ENCODE assay signal across 16 cellular contexts in the genomic region with DNA sequence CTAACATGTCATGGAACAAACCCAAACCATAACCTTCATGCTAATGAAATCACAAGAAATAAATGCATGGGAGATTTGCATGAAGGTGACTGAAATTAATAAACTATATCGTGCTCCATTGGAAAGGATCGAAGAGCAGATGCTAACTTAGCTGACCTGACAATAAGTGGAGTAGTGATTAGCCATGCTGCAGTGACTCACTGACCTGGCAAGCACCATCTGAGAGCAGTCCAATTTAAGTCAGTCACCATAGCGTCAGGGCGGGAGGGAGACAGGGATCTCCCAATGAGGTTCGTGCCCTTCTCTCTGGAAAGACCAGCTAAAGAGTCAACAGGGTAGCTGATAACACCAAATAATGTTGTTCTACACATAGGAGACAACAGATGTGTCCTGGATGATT. TPM values are rescaled to one million over a fixed set of nuclear protein-coding genes. Genes with fewer than 3 reads are reported as not detected.
DNase-seq lines count a peak whose midpoint lies in the region; ATAC-seq and TF ChIP-seq lines count a peak whose summit lies in the region.
"Had no signal": no experiment of that assay in that cellular context is flagged by ENCODE, and none has a peak within 500 bp of the region (broad histone marks: within the 10 kb centered on the region; RNA-seq: fewer than 3 reads in every experiment).

No MANE protein-coding gene starts in this region.

- no peak for ATAC-seq in GM18873 (IDR thresholded peaks at IDR 0.05; ENCODE audit: low FRiP score, unreplicated experiment)
- ATAC-seq: stimulated activated effector memory CD8-positive, alpha-beta T cell treated with anti-CD3 and anti-CD28 coated beads, Interleukin-12 subunit alpha, Interleukin-12 subunit beta, amount 100 ng/mL, for 72 hours had no signal

- no peak overlapping the region for H3K4me3 ChIP-seq in astrocyte of the cerebellum (ENCODE audit: low read depth, low read length)

- TF ChIP-seq CTCF in astrocyte of the cerebellum (IDR thresholded peaks at IDR 0.05; ENCODE audit: low read depth, low read length, missing control alignments): no peak

- in situ Hi-C loops in astrocyte of the cerebellum (cut with HindIII; ENCODE audit: low sequenced_read_pairs): no loop called here

- DNase-seq in COLO829 (ENCODE audit: low spot score) (peak; percentile 24), HT1080 (ENCODE audit: low read depth) (peak; percentile 59), astrocyte of the cerebellum (ENCODE audit: low read depth) (peak; percentile 48), iris pigment epithelial cell (ENCODE audit: low read depth) (peak; percentile 42), NCI-H748 (lab: John Stamatoyannopoulos, UW; ENCODE audit: unreplicated experiment) (no peak)
- DNase-seq in stimulated activated CD4-positive, alpha-beta T cell treated with anti-CD3 and anti-CD28 coated beads, Interleukin-4, amount 100 ng/mL, for 4 hours: no peak
- no peak for DNase-seq in activated naive CD4-positive, alpha-beta T cell (lab: John Stamatoyannopoulos, UW)
- DNase-seq: activated gamma-delta T cell treated with Interleukin-2 at 50 U/mL for 16 hours, C1 segment of cervical spinal cord, DMS79 treated with DMSO at 0.1 percent for 48 hours, NCI-H1417 treated with DMSO at 0.1 percent for 48 hours, NCI-H510A had no signal

RNA-seq across cellular contexts. Expression of a gene that starts 21.5 kb away (rescaled TPM):
- total RNA-seq in HT1080 (2014; rRNA removed; shearing (Covaris generic)): not detected in 2 replicates
- polyA plus RNA-seq in HT1080 (2015; cell fraction: cytosol; rRNA removed): 0.02 TPM in 1 of 2 replicates, not detected in the other
- 0.09 TPM in 1 of 2 replicates, not detected in the other for polyA plus RNA-seq in HT1080 (2015; cell fraction: nucleus; rRNA removed)
- total RNA-seq: OCI-LY7, ureter had no signal

RNA-seq across cellular contexts. Expression of a gene that starts 22.7 kb away (rescaled TPM):
- total RNA-seq in HT1080 (2014; rRNA removed; shearing (Covaris generic)): not detected in 2 replicates
- not detected in 2 replicates for polyA plus RNA-seq in HT1080 (2015; cell fraction: cytosol; rRNA removed)
- polyA plus RNA-seq in HT1080 (2015; cell fraction: nucleus; rRNA removed): not detected in 2 replicates
- total RNA-seq: OCI-LY7, ureter had no signal

Comparison
In these comparisons a context has a peak if more than half of its experiments do, and no peak if none do; other contexts are left out.
1. DNase-seq: peak in COLO829 (single experiment), HT1080 (single experiment), astrocyte of the cerebellum (single experiment) and iris pigment epithelial cell (single experiment); none in NCI-H748 (single experiment), stimulated activated CD4-positive, alpha-beta T cell treated with anti-CD3 and anti-CD28 coated beads, Interleukin-4, amount 100 ng/mL, for 4 hours (0 of 2) and activated naive CD4-positive, alpha-beta T cell (0 of 4).